In genomic region chr9:124216474-124217176, GRCh38 we compare ENCODE assay signal across 1 cellular context.
TF ChIP-seq lines count a peak whose summit lies in the region.

No MANE protein-coding gene starts in this region.

TF ChIP-seq in GM12878, 131 proteins besides CTCF, POLR2A, EP300 and RAD21 (continued from another document):
- peak; percentile 63 for TF ChIP-seq RELB (IDR thresholded peaks at IDR 0.05; ENCODE audit: low read depth)
- TF ChIP-seq RELA (IDR thresholded peaks at IDR 0.05; ENCODE audit: borderline replicate concordance, partially characterized antibody), result no peak
- peak; percentile 92 for TF ChIP-seq GATAD2B (conservative IDR thresholded peaks at IDR 0.05; ENCODE audit: low read depth)
- TF ChIP-seq NFIC (IDR thresholded peaks at IDR 0.05; ENCODE audit: low read depth, low read length), result no peak
- no peak for TF ChIP-seq ZNF384 (IDR thresholded peaks at IDR 0.05; ENCODE audit: borderline replicate concordance, low read depth, low read length)
- TF ChIP-seq BCL11A (IDR thresholded peaks at IDR 0.05; ENCODE audit: low read depth, low read length), result peak; percentile 62; the same call in 1 of the 2 replicates
- peak; percentile 60 for TF ChIP-seq MEF2B (IDR thresholded peaks at IDR 0.05; ENCODE audit: partially characterized antibody, poor library complexity, severe bottlenecking)
- TF ChIP-seq, protein P1, sequence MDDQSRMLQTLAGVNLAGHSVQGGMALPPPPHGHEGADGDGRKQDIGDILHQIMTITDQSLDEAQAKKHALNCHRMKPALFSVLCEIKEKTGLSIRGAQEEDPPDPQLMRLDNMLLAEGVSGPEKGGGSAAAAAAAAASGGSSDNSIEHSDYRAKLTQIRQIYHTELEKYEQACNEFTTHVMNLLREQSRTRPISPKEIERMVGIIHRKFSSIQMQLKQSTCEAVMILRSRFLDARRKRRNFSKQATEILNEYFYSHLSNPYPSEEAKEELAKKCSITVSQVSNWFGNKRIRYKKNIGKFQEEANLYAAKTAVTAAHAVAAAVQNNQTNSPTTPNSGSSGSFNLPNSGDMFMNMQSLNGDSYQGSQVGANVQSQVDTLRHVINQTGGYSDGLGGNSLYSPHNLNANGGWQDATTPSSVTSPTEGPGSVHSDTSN (IDR thresholded peaks at IDR 0.05; ENCODE audit: insufficient replicate concordance, low read depth, low read length), result no peak
- TF ChIP-seq ZNF592 (IDR thresholded peaks at IDR 0.05), result peak; percentile 65; the same call in 1 of the 2 replicates
- TF ChIP-seq USF1 (IDR thresholded peaks at IDR 0.05; ENCODE audit: borderline replicate concordance, extremely low read length, insufficient read depth, low read depth, low read length), result no peak
- TF ChIP-seq, protein P2, sequence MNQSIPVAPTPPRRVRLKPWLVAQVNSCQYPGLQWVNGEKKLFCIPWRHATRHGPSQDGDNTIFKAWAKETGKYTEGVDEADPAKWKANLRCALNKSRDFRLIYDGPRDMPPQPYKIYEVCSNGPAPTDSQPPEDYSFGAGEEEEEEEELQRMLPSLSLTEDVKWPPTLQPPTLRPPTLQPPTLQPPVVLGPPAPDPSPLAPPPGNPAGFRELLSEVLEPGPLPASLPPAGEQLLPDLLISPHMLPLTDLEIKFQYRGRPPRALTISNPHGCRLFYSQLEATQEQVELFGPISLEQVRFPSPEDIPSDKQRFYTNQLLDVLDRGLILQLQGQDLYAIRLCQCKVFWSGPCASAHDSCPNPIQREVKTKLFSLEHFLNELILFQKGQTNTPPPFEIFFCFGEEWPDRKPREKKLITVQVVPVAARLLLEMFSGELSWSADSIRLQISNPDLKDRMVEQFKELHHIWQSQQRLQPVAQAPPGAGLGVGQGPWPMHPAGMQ (IDR thresholded peaks at IDR 0.05; ENCODE audit: borderline replicate concordance), result no peak
- TF ChIP-seq NRF1 (conservative IDR thresholded peaks at IDR 0.05; ENCODE audit: low read depth, low read length), result no peak
- no peak for TF ChIP-seq CBX3 (IDR thresholded peaks at IDR 0.05; ENCODE audit: borderline replicate concordance, low read depth)
- no peak for TF ChIP-seq HDAC6 (IDR thresholded peaks at IDR 0.05; ENCODE audit: unreplicated experiment)
- peak; percentile 61 for TF ChIP-seq YY1 (IDR thresholded peaks at IDR 0.05; ENCODE audit: low read depth, low read length)
- no peak for TF ChIP-seq CBX5 (IDR thresholded peaks at IDR 0.05; ENCODE audit: low read depth)
- TF ChIP-seq TAF1 (IDR thresholded peaks at IDR 0.05; ENCODE audit: borderline replicate concordance, low read depth, low read length), result no peak
- no peak for TF ChIP-seq RBBP5 (conservative IDR thresholded peaks at IDR 0.05)
- no peak for TF ChIP-seq FOXM1 (IDR thresholded peaks at IDR 0.05; ENCODE audit: low read depth, low read length)
- TF ChIP-seq PAX8 (IDR thresholded peaks at IDR 0.05), result no peak
- no peak for TF ChIP-seq MXI1 (IDR thresholded peaks at IDR 0.05; ENCODE audit: low read depth, low read length)
- no peak for TF ChIP-seq SMAD1 (IDR thresholded peaks at IDR 0.05; ENCODE audit: low read depth, partially characterized antibody)
- TF ChIP-seq ZNF274 (IDR thresholded peaks at IDR 0.05; ENCODE audit: insufficient read depth, insufficient read length), result no peak
- TF ChIP-seq SPI1 (IDR thresholded peaks at IDR 0.05; ENCODE audit: borderline replicate concordance, insufficient read depth, low read depth, low read length), result peak; percentile 64; the same call in 1 of the 2 replicates
- TF ChIP-seq BMI1 (IDR thresholded peaks at IDR 0.05; ENCODE audit: borderline replicate concordance), result no peak
- no peak for TF ChIP-seq SREBF1 (IDR thresholded peaks at IDR 0.05; ENCODE audit: low read length)
- TF ChIP-seq TCF3 (IDR thresholded peaks at IDR 0.05; ENCODE audit: borderline replicate concordance, insufficient read depth, low read depth, low read length), result peak; percentile 21; the same call in 1 of the 2 replicates
- no peak; the same call in 1 of the 2 replicates for TF ChIP-seq SMAD5 (IDR thresholded peaks at IDR 0.05; ENCODE audit: low read depth)
- no peak for TF ChIP-seq EZH2 (IDR thresholded peaks at IDR 0.05; ENCODE audit: borderline replicate concordance, control insufficient read depth, low read depth, low read length)
- no peak for TF ChIP-seq POLR2AphosphoS5 (IDR thresholded peaks at IDR 0.05; ENCODE audit: low read length)
- no peak for TF ChIP-seq RB1 (IDR thresholded peaks at IDR 0.05; ENCODE audit: borderline replicate concordance)
- no peak for TF ChIP-seq JUND (IDR thresholded peaks at IDR 0.05; ENCODE audit: low read depth, low read length)
- TF ChIP-seq PAX5 (IDR thresholded peaks at IDR 0.05; ENCODE audit: borderline replicate concordance, low read depth, low read length), result no peak
- TF ChIP-seq SRF (IDR thresholded peaks at IDR 0.05; ENCODE audit: low read depth in 2 of 2, low read length in 2 of 2), result peak; percentile 58 to 62; a peak in 3 of 4 replicates
TF ChIP-seq in GM12878: peak in this region for 31.
